ENCODE assay signal across 15 cellular contexts in genomic region chrX:46904626-46905025, GRCh38. TPM values are rescaled to one million over a fixed set of nuclear protein-coding genes. Genes with fewer than 3 reads are reported as not detected.
A peak's percentile ranks its signal among the peaks of the same experiment; 100 is the strongest.
DNase-seq lines count a peak whose midpoint lies in the region; FAIRE-seq and TF ChIP-seq lines count a peak whose summit lies in the region.
"Had no signal": no experiment of that assay in that cellular context is flagged by ENCODE, and none has a peak within 500 bp of the region (broad histone marks: within the 10 kb centered on the region; RNA-seq: fewer than 3 reads in every experiment).

No MANE protein-coding gene starts in this region.

- H3K9me3 ChIP-seq in BLaER1, result no peaks in the 10 kb centered on the region
- no peaks in the 10 kb centered on the region for H3K9me3 ChIP-seq in MM.1S (replicated peaks; ENCODE audit: insufficient read depth, low read length)
- no peaks in the 10 kb centered on the region for H3K9me3 ChIP-seq in endothelial cell of umbilical vein (replicated peaks; ENCODE audit: control insufficient read depth, insufficient read depth, low read length)
- H3K9me3 ChIP-seq: HAP-1 had no signal

- intact Hi-C loops in endothelial cell of umbilical vein (cut with micrococcal nuclease), result loop anchor here (1.0 to 5.0 kb wide), 4 partner anchors 8 to 188 kb away; partner anchors contain the start of gene JADE3

- H3K9me3 Mint-ChIP-seq in type B pancreatic cell, result no peaks in the 10 kb centered on the region
- H3K9me3 Mint-ChIP-seq: CD8-positive, alpha-beta T cell had no signal

- CTCF ChIA-PET in endothelial cell of umbilical vein (lab: Charles Lee), result interaction anchor here (1.1 to 3.0 kb wide), 15 partner anchors 8 to 188 kb away, joined by 3 to 22 read pairs (median 6); no protein-coding TSS in a partner anchor

- H4K20me1 ChIP-seq in BLaER1, result no peaks in the 10 kb centered on the region
- H4K20me1 ChIP-seq in MM.1S (ENCODE audit: insufficient read depth, low read length), result no peaks in the 10 kb centered on the region
- H4K20me1 ChIP-seq in endothelial cell of umbilical vein (replicated peaks; ENCODE audit: control insufficient read depth, extremely low read depth, insufficient read depth, low read length), result no peaks in the 10 kb centered on the region

- no peak for TF ChIP-seq POLR2A in endothelial cell of umbilical vein (IDR thresholded peaks at IDR 0.05; ENCODE audit: low read depth, low read length)

- no peaks in the 10 kb centered on the region for H3K9me2 ChIP-seq in MM.1S (replicated peaks; ENCODE audit: insufficient read depth, low read length)

- peak; percentile 40 for FAIRE-seq in endothelial cell of umbilical vein (lab: Jason Lieb, UNC)
- FAIRE-seq: D721Med, G401.6, HTR-8/SVneo had no signal

- H3K4me1 ChIP-seq in BLaER1, result peaks cover 20% of the 10 kb centered on the region
- peaks cover 11% of the 10 kb centered on the region for H3K4me1 ChIP-seq in MM.1S (ENCODE audit: low read length)
- peaks cover 15% of the 10 kb centered on the region for H3K4me1 ChIP-seq in endothelial cell of umbilical vein (ENCODE audit: control insufficient read depth, extremely low read depth, insufficient read depth, low read length)

- no peaks in the 10 kb centered on the region for H3K79me2 ChIP-seq in MM.1S (ENCODE audit: low read length)
- no peaks in the 10 kb centered on the region for H3K79me2 ChIP-seq in endothelial cell of umbilical vein (ENCODE audit: control insufficient read depth, insufficient read depth, low read length)

- H3K27ac ChIP-seq in BLaER1 (no peak overlapping the region), MM.1S (ENCODE audit: low read length) (no peak overlapping the region), endothelial cell of umbilical vein (ENCODE audit: insufficient read depth, low read depth, low read length) (peak overlapping the region; percentile 55)

- dilution Hi-C loops in endothelial cell of umbilical vein (cut with MboI; ENCODE audit: extremely low pct_ligation_motif_present, low sequenced_read_pairs), result no loop called here

- DNase-seq in MM.1S (no peak), endothelial cell of umbilical vein (ENCODE audit: low read depth, low spot score) (peak; percentile 56), type B pancreatic cell (ENCODE audit: extremely low spot score, unreplicated experiment) (no peak), AG20443 (ENCODE audit: low spot score) (no peak), HuH-7 (ENCODE audit: low spot score) (no peak)
- DNase-seq in activated CD4-positive, CD25-positive, alpha-beta regulatory T cell treated with anti-CD3 and anti-CD28 coated beads, Interleukin-2, amount 50 U/mL, for 72 hours, result no peak
- DNase-seq: CD8-positive, alpha-beta T cell; DMS153 had no signal

- H3K4me3 Mint-ChIP-seq in type B pancreatic cell, result no peak overlapping the region

- H3F3A ChIP-seq in MM.1S (ENCODE audit: insufficient read depth, low read length), result peaks cover 20% of the 10 kb centered on the region

- no peak overlapping the region for H2AFZ ChIP-seq in MM.1S (ENCODE audit: low read length)
- no peak overlapping the region for H2AFZ ChIP-seq in endothelial cell of umbilical vein (ENCODE audit: low read depth, low read length)

- no peaks in the 10 kb centered on the region for H3K4me1 Mint-ChIP-seq in type B pancreatic cell (ENCODE audit: unreplicated experiment)
- H3K4me1 Mint-ChIP-seq: B cell had no signal

- H3K27me3 Mint-ChIP-seq in type B pancreatic cell, result no peaks in the 10 kb centered on the region
- H3K27me3 Mint-ChIP-seq: B cell had no signal

- H3K9ac ChIP-seq in BLaER1 (no peak overlapping the region), MM.1S (ENCODE audit: low read length) (no peak overlapping the region), endothelial cell of umbilical vein (replicated peaks; ENCODE audit: extremely low read depth, insufficient read depth, low read length) (no peak overlapping the region)

- H3K4me3 ChIP-seq in BLaER1, result no peak overlapping the region
- no peak overlapping the region for H3K4me3 ChIP-seq in MM.1S (ENCODE audit: low read length)
- no peak overlapping the region for H3K4me3 ChIP-seq in endothelial cell of umbilical vein (replicated peaks in 1 of 3; ENCODE audit: insufficient read depth in 1 of 3, low read depth in 1 of 3, low read length in 3 of 3)

- H3K36me3 ChIP-seq in BLaER1 (no peaks in the 10 kb centered on the region), MM.1S (replicated peaks; ENCODE audit: insufficient read depth, low read length) (no peaks in the 10 kb centered on the region), endothelial cell of umbilical vein (ENCODE audit: control insufficient read depth in 2 of 2, extremely low read depth in 1 of 2, insufficient read depth in 2 of 2, low read length in 2 of 2) (no peaks in the 10 kb centered on the region)
- H3K36me3 ChIP-seq: HAP-1 had no signal

- TF ChIP-seq CTCF in MM.1S (IDR thresholded peaks at IDR 0.05; ENCODE audit: low read length) (no peak), endothelial cell of umbilical vein (IDR thresholded peaks at IDR 0.05; ENCODE audit: extremely low read depth in 1 of 2, insufficient read depth in 1 of 2, low read depth in 1 of 2, low read length in 2 of 2) (no peak), type B pancreatic cell (conservative IDR thresholded peaks at IDR 0.05) (no peak)

- H3K9me1 ChIP-seq in endothelial cell of umbilical vein (replicated peaks; ENCODE audit: control insufficient read depth, extremely low read depth, insufficient read depth, low read length), result no peaks in the 10 kb centered on the region

- POLR2A ChIA-PET in endothelial cell of umbilical vein (lab: Charles Lee), result no interaction called here

- no peaks in the 10 kb centered on the region for H3K36me3 Mint-ChIP-seq in type B pancreatic cell
- H3K36me3 Mint-ChIP-seq: CD14-positive monocyte; CD8-positive, alpha-beta T cell had no signal

- no TSS peak for BruUV-seq in endothelial cell of umbilical vein (replicated peaks; lab: Mats Ljungman, UMichigan)

- peak overlapping the region; percentile 34 for H3K27ac Mint-ChIP-seq in type B pancreatic cell
- H3K27ac Mint-ChIP-seq: B cell; CD14-positive monocyte; CD8-positive, alpha-beta T cell had no signal

- peak overlapping the region; percentile 62 for H3K4me2 ChIP-seq in BLaER1
- peak overlapping the region; percentile 70; the same call in 1 of the 2 replicates for H3K4me2 ChIP-seq in MM.1S (ENCODE audit: low read depth, low read length)
- H3K4me2 ChIP-seq in endothelial cell of umbilical vein (ENCODE audit: insufficient read depth, low read length), result peak overlapping the region; percentile 69

- H3K27me3 ChIP-seq in BLaER1 (no peaks in the 10 kb centered on the region), MM.1S (replicated peaks; ENCODE audit: insufficient read depth, low read length) (no peaks in the 10 kb centered on the region), endothelial cell of umbilical vein (ENCODE audit: control insufficient read depth in 2 of 2, insufficient read depth in 2 of 2, low read length in 2 of 2) (no peaks in the 10 kb centered on the region)

TF ChIP-seq in endothelial cell of umbilical vein, 7 proteins besides CTCF, POLR2A, EP300 and RAD21:
- TF ChIP-seq GATA2 (IDR thresholded peaks at IDR 0.05; ENCODE audit: insufficient read depth, insufficient read length, low read depth, low read length) (no peak), EZH2 (IDR thresholded peaks at IDR 0.05; ENCODE audit: borderline replicate concordance, low read depth, low read length, severe bottlenecking) (no peak), JUN (IDR thresholded peaks at IDR 0.05; ENCODE audit: borderline replicate concordance, insufficient read depth, insufficient read length, low read depth) (no peak), POLR2AphosphoS5 (IDR thresholded peaks at IDR 0.05; ENCODE audit: insufficient read depth, low read depth, low read length) (no peak), MAX (IDR thresholded peaks at IDR 0.05; ENCODE audit: insufficient read depth, insufficient read length) (no peak), MYC (IDR thresholded peaks at IDR 0.05; ENCODE audit: low read depth, low read length) (no peak), FOS (IDR thresholded peaks at IDR 0.05; ENCODE audit: borderline replicate concordance, insufficient read depth, low read length) (no peak)

RNA-seq across cellular contexts. Expression of gene JADE3, which starts 7.6 kb away (rescaled TPM):
- 16.3 and 18.4 TPM in 2 replicates for total RNA-seq in endothelial cell of umbilical vein
- 3.7 and 4.9 TPM in 2 replicates for polyA plus RNA-seq in endothelial cell of umbilical vein
- 6.2 and 6.7 TPM in 2 replicates for polyA plus RNA-seq in endothelial cell of umbilical vein (2011; cell fraction: cytosol; rRNA removed)
- polyA plus RNA-seq in endothelial cell of umbilical vein (2011; cell fraction: nucleus; rRNA removed), result 11.2 and 13.7 TPM in 2 replicates
- polyA plus RNA-seq in endothelial cell of umbilical vein (2012), result 9.3 and 11.1 TPM in 2 replicates
- polyA minus RNA-seq in endothelial cell of umbilical vein, result 9.8 and 24.7 TPM in 2 replicates
- polyA minus RNA-seq in endothelial cell of umbilical vein (2011; cell fraction: cytosol; rRNA and poly(A)+ RNA removed), result 13.1 TPM
- polyA minus RNA-seq in endothelial cell of umbilical vein (2011; cell fraction: nucleus; rRNA and poly(A)+ RNA removed), result 8.4 and 17.6 TPM in 2 replicates
- total RNA-seq in type B pancreatic cell (ENCODE audit: low replicate concordance), result 17.0 and 21.1 TPM in 2 replicates
- total RNA-seq: CD8-positive, alpha-beta T cell had no signal
